3 cellular contexts compared by ENCODE assay signal in genomic region chr16:70742967-70743366, GRCh38.
TF ChIP-seq lines count a peak whose summit lies in the region.

No MANE protein-coding gene starts in this region.

TF ChIP-seq in WTC11, 78 proteins besides CTCF, POLR2A, EP300 and RAD21:
- peak; percentile 49 for TF ChIP-seq NFYB (CRISPR knock-in tag; conservative IDR thresholded peaks at IDR 0.05; ENCODE audit: low read depth)
TF ChIP-seq in WTC11: peak in this region for 1; not testable (repeated sequence) for 77.

TF ChIP-seq in K562, 482 proteins besides CTCF, POLR2A, EP300 and RAD21:
- TF ChIP-seq ASH1L (IDR thresholded peaks at IDR 0.05; ENCODE audit: borderline replicate concordance, low read depth, partially characterized antibody) (peak; percentile 81), FOS (IDR thresholded peaks at IDR 0.05; ENCODE audit: extremely low read depth, insufficient read length) (peak; percentile 21), C11orf30 (IDR thresholded peaks at IDR 0.05; ENCODE audit: low read depth) (peak; percentile 58), CC2D1A (IDR thresholded peaks at IDR 0.05) (peak; percentile 76), NFYB (IDR thresholded peaks at IDR 0.05; ENCODE audit: extremely low read depth, insufficient read length) (peak; percentile 66), MAFG (tag; conservative IDR thresholded peaks at IDR 0.05) (peak; percentile 63), ZNF316 (IDR thresholded peaks at IDR 0.05) (peak; percentile 87)

TF ChIP-seq in HepG2, 621 proteins besides CTCF, POLR2A, EP300 and RAD21:
- TF ChIP-seq MAFK (conservative IDR thresholded peaks at IDR 0.05 in 1 of 2, IDR thresholded peaks at IDR 0.05 in 1 of 2; ENCODE audit: low read length in 2 of 2) (peak; percentile 56 to 65), MAFF (IDR thresholded peaks at IDR 0.05; ENCODE audit: low read depth, low read length) (peak; percentile 72), NFYB (CRISPR knock-in tag; IDR thresholded peaks at IDR 0.05) (0 out of 2 replicates have a peak, but pooled peaks have one; percentile 50), NFYC (CRISPR knock-in tag; IDR thresholded peaks at IDR 0.05) (peak; percentile 63)
